Comparison of ENCODE assay signal across 18 cellular contexts in the genomic region with DNA sequence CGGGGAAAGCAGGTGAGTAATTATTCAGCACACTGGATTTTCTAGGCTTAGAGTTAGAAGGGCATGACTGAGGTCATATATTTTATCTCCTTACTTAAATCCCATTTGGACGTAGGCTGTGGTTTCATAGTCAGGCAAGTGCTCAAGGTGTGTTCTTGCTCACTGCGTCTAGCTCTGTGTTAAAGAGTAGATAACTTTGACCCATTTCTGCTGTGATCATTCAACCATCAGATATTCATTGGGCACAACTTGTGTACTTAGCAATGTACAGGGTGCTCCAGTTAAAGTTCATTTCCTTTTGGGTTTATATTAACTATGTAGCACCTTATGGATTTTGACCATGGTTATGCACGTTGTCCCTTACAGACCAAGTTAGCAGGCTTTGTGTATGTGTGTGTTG. TPM values are rescaled to one million over a fixed set of nuclear protein-coding genes. Genes with fewer than 3 reads are reported as not detected.
"Had no signal": no experiment of that assay in that cellular context is flagged by ENCODE, and none has a peak within 500 bp of the region (broad histone marks: within the 10 kb centered on the region; RNA-seq: fewer than 3 reads in every experiment).

No MANE protein-coding gene starts in this region.

- H3K4me3 ChIP-seq: adrenal gland, esophagus muscularis mucosa, prostate gland, spleen, testis had no signal

- H3K4me1 ChIP-seq: adrenal gland, prostate gland, testis had no signal

- H3K27me3 ChIP-seq: adrenal gland, esophagus muscularis mucosa, spleen, testis had no signal

- DNase-seq: activated CD4-positive, alpha-beta T cell treated with anti-CD3 and anti-CD28 coated beads for 48 hours; activated CD8-positive, alpha-beta memory T cell treated with anti-CD3 and anti-CD28 coated beads, Interleukin-2, amount 50 U/mL, for 4 hours; activated CD8-positive, alpha-beta T cell treated with anti-CD3 and anti-CD28 coated beads for 36 hours; activated effector memory CD4-positive, alpha-beta T cell treated with anti-CD3 and anti-CD28 coated beads, Interleukin-2, amount 50 U/mL, for 16 hours; activated T-cell treated with anti-CD3 and anti-CD28 coated beads, Interleukin-2, amount 50 U/mL, for 48 hours; adrenal gland; glutamatergic neuron; immature natural killer cell; nephron progenitor cell; spleen; T-helper 17 cell; testis had no signal

- H3K9me3 ChIP-seq: adrenal gland, esophagus muscularis mucosa, prostate gland, spleen, testis had no signal

- ATAC-seq: activated CD8-positive, alpha-beta T cell treated with anti-CD3 and anti-CD28 coated beads for 36 hours; left lobe of liver; sciatic nerve; T-helper 17 cell; WTC11 had no signal

- H3K27ac ChIP-seq: adrenal gland, esophagus muscularis mucosa, prostate gland, testis had no signal

- FAIRE-seq: urothelium cell line had no signal

RNA-seq across cellular contexts. Expression of a gene that starts 36.3 kb away (rescaled TPM):
- total RNA-seq: activated CD8-positive, alpha-beta T cell treated with anti-CD3 and anti-CD28 coated beads for 36 hours; prostate gland had no signal
